In genomic region chr13:23680836-23681235, GRCh38 we compare ENCODE assay signal across 29 cellular contexts.
"Had no signal": no experiment of that assay in that cellular context is flagged by ENCODE, and none has a peak within 500 bp of the region (broad histone marks: within the 10 kb centered on the region; RNA-seq: fewer than 3 reads in every experiment).

No MANE protein-coding gene starts in this region.

- H3K4me3 Mint-ChIP-seq: activated B cell treated with CpG ODN at 0.5 μM for 24 hours; activated CD4-positive, alpha-beta T cell treated with anti-CD3 and anti-CD28 coated beads for 36 hours; activated naive CD8-positive, alpha-beta T cell treated with anti-CD3 and anti-CD28 coated beads for 36 hours; central memory CD8-positive, alpha-beta T cell; natural killer cell treated with Interleukin-12 subunit alpha and Interleukin-12 subunit beta and Interleukin-15 and Interleukin-18, amount 100 ng/mL, for 72 hours; stimulated activated effector memory CD8-positive, alpha-beta T cell treated with anti-CD3 and anti-CD28 coated beads, Interleukin-12 subunit alpha, Interleukin-12 subunit beta, amount 100 ng/mL, for 72 hours; T-helper 17 cell had no signal

- ATAC-seq: activated CD4-positive, alpha-beta T cell treated with anti-CD3 and anti-CD28 coated beads for 36 hours; gastrocnemius medialis; left lobe of liver; natural killer cell treated with Interleukin-12 subunit alpha and Interleukin-12 subunit beta and Interleukin-15 and Interleukin-18, amount 100 ng/mL, for 72 hours; psoas muscle; stimulated activated effector memory CD8-positive, alpha-beta T cell treated with anti-CD3 and anti-CD28 coated beads, Interleukin-12 subunit alpha, Interleukin-12 subunit beta, amount 100 ng/mL, for 72 hours; T-helper 17 cell had no signal

- H3K27ac ChIP-seq: breast epithelium, dorsolateral prefrontal cortex, esophagus muscularis mucosa, gastrocnemius medialis, ovary, psoas muscle, suprapubic skin, transverse colon, uterus had no signal

- H3K36me3 Mint-ChIP-seq: activated naive CD8-positive, alpha-beta T cell treated with anti-CD3 and anti-CD28 coated beads for 36 hours; stimulated activated effector memory CD8-positive, alpha-beta T cell treated with anti-CD3 and anti-CD28 coated beads, Interleukin-12 subunit alpha, Interleukin-12 subunit beta, amount 100 ng/mL, for 72 hours had no signal

- DNase-seq: activated B cell treated with CpG ODN at 0.5 μM for 24 hours; activated CD4-positive, alpha-beta T cell treated with anti-CD3 and anti-CD28 coated beads for 36 hours; activated CD4-positive, alpha-beta T cell treated with anti-CD3 and anti-CD28 coated beads, Interleukin-2, amount 50 U/mL, for 48 hours; activated CD8-positive, alpha-beta memory T cell treated with anti-CD3 and anti-CD28 coated beads, Interleukin-2, amount 50 U/mL, for 48 hours; activated naive CD4-positive, alpha-beta T cell treated with Interleukin-2 at 50 U/mL for 16 hours; activated naive CD8-positive, alpha-beta T cell treated with anti-CD3 and anti-CD28 coated beads for 36 hours; activated T-cell treated with anti-CD3 and anti-CD28 coated beads, Interleukin-2, amount 50 U/mL, for 48 hours; dorsolateral prefrontal cortex; gastrocnemius medialis; heart left ventricle; islet precursor cell; ovary; psoas muscle; right cardiac atrium; stimulated activated CD4-positive, alpha-beta T cell treated with anti-CD3 and anti-CD28 coated beads, Interleukin-2, amount 100 ng/mL, for 24 hours; stomach; SW 1271; T-helper 17 cell; transverse colon; uterus had no signal

- H3K36me3 ChIP-seq: breast epithelium, esophagus muscularis mucosa, gastrocnemius medialis, ovary, stomach, suprapubic skin, transverse colon, uterus had no signal

- H3K27me3 ChIP-seq: breast epithelium, dorsolateral prefrontal cortex, esophagus muscularis mucosa, gastrocnemius medialis, heart left ventricle, ovary, stomach, suprapubic skin, transverse colon, uterus had no signal

- H3K27ac Mint-ChIP-seq: activated B cell treated with CpG ODN at 0.5 μM for 24 hours; activated CD4-positive, alpha-beta T cell treated with anti-CD3 and anti-CD28 coated beads for 36 hours; activated naive CD8-positive, alpha-beta T cell treated with anti-CD3 and anti-CD28 coated beads for 36 hours; natural killer cell treated with Interleukin-12 subunit alpha and Interleukin-12 subunit beta and Interleukin-15 and Interleukin-18, amount 100 ng/mL, for 72 hours; stimulated activated effector memory CD8-positive, alpha-beta T cell treated with anti-CD3 and anti-CD28 coated beads, Interleukin-12 subunit alpha, Interleukin-12 subunit beta, amount 100 ng/mL, for 72 hours; T-helper 17 cell had no signal

- H3K9me3 Mint-ChIP-seq: central memory CD8-positive, alpha-beta T cell; natural killer cell treated with Interleukin-12 subunit alpha and Interleukin-12 subunit beta and Interleukin-15 and Interleukin-18, amount 100 ng/mL, for 72 hours had no signal

- H3K4me1 ChIP-seq: breast epithelium, esophagus muscularis mucosa, gastrocnemius medialis, psoas muscle, stomach, suprapubic skin, transverse colon, uterus had no signal

- H3K4me1 Mint-ChIP-seq: activated B cell treated with CpG ODN at 0.5 μM for 24 hours; central memory CD8-positive, alpha-beta T cell had no signal

- H3K9me3 ChIP-seq: gastrocnemius medialis, ovary, suprapubic skin had no signal

- H3K4me3 ChIP-seq: breast epithelium, dorsolateral prefrontal cortex, esophagus muscularis mucosa, gastrocnemius medialis, heart left ventricle, lung, ovary, psoas muscle, skin epidermis, stomach, suprapubic skin, transverse colon, uterus had no signal
